ENCODE assay signal across 8 cellular contexts in genomic region chr12:98516184-98516873, GRCh38. TPM values are rescaled to one million over a fixed set of nuclear protein-coding genes. Genes with fewer than 3 reads are reported as not detected.
DNase-seq lines count a peak whose midpoint lies in the region; ATAC-seq and TF ChIP-seq lines count a peak whose summit lies in the region.

No MANE protein-coding gene starts in this region.

- peak overlapping the region; percentile 79 for H3K4me3 ChIP-seq in GM12864 (ENCODE audit: low read depth, low read length)
- H3K4me3 ChIP-seq in upper lobe of right lung = peak overlapping the region; percentile 96

- H3K9me3 Mint-ChIP-seq in activated naive CD8-positive, alpha-beta T cell treated with anti-CD3 and anti-CD28 coated beads, Interleukin-2, amount 10 ng/mL, durations not matched to agents 7 days and 5 days = no peaks in the 10 kb centered on the region

- H3K4me1 ChIP-seq in upper lobe of right lung = peaks cover 26% of the 10 kb centered on the region

- no peaks in the 10 kb centered on the region for H3K27me3 ChIP-seq in upper lobe of right lung

- H3K4me1 Mint-ChIP-seq in activated naive CD8-positive, alpha-beta T cell treated with anti-CD3 and anti-CD28 coated beads, Interleukin-2, amount 10 ng/mL, durations not matched to agents 7 days and 5 days = peaks cover 24% of the 10 kb centered on the region

- H3K9me3 ChIP-seq in upper lobe of right lung = no peaks in the 10 kb centered on the region

- no peaks in the 10 kb centered on the region for H3K27me3 Mint-ChIP-seq in activated naive CD8-positive, alpha-beta T cell treated with anti-CD3 and anti-CD28 coated beads, Interleukin-2, amount 10 ng/mL, durations not matched to agents 7 days and 5 days

- POLR2A ChIA-PET in activated naive CD8-positive, alpha-beta T cell treated with anti-CD3 and anti-CD28 coated beads, Interleukin-2, amount 10 ng/mL, durations not matched to agents 7 days and 5 days (lab: Charles Lee) = interaction anchor here (0.8 to 7.9 kb wide), 15 partner anchors 9 to 130 kb away, joined by 3 to 110 read pairs (median 6); partner anchors contain the start of genes IKBIP and SLC25A3

- peak overlapping the region; percentile 92 for H3K27ac ChIP-seq in upper lobe of right lung

- peak overlapping the region; percentile 97 for H3K27ac Mint-ChIP-seq in activated naive CD8-positive, alpha-beta T cell treated with anti-CD3 and anti-CD28 coated beads, Interleukin-2, amount 10 ng/mL, durations not matched to agents 7 days and 5 days

- peak overlapping the region; percentile 95 for H3K4me3 Mint-ChIP-seq in activated naive CD8-positive, alpha-beta T cell treated with anti-CD3 and anti-CD28 coated beads, Interleukin-2, amount 10 ng/mL, durations not matched to agents 7 days and 5 days

- ATAC-seq in HG02642 (IDR thresholded peaks at IDR 0.05; ENCODE audit: poor library complexity, unreplicated experiment) (peak; percentile 54), upper lobe of right lung (peak; percentile 72)
- ATAC-seq in activated naive CD8-positive, alpha-beta T cell treated with anti-CD3 and anti-CD28 coated beads, Interleukin-2, amount 10 ng/mL, durations not matched to agents 7 days and 5 days (ENCODE audit: low read depth) = peak; percentile 67

- intact Hi-C loops in cardiac septum (cut with DNase I) = loop anchor here (10.0 kb wide), 1 partner anchor 128 kb away; the partner anchor contains the start of genes APAF1 and IKBIP
- intact Hi-C loops in posterior cingulate gyrus (cut with DNase I) = loop anchor here (2.0 to 10.0 kb wide), 2 partner anchors 92 to 128 kb away; partner anchors contain the start of genes APAF1 and IKBIP
- intact Hi-C loops in upper lobe of right lung (cut with DNase I) = loop anchor here (10.0 kb wide), 1 partner anchor 92 kb away; no protein-coding TSS in a partner anchor

- peaks cover 40% of the 10 kb centered on the region for H3K36me3 Mint-ChIP-seq in activated naive CD8-positive, alpha-beta T cell treated with anti-CD3 and anti-CD28 coated beads, Interleukin-2, amount 10 ng/mL, durations not matched to agents 7 days and 5 days

- no peaks in the 10 kb centered on the region for H3K36me3 ChIP-seq in upper lobe of right lung

- DNase-seq in GM12864 (ENCODE audit: low read depth) (peak; percentile 91), NCI-H1105 (lab: John Stamatoyannopoulos, UW) (peak; percentile 94), SKM-1 (lab: John Stamatoyannopoulos, UW; ENCODE audit: unreplicated experiment) (peak; percentile 64), cardiac septum (ENCODE audit: low spot score) (peak; percentile 83), posterior cingulate gyrus (peak in 8 of 10 donors; percentile 58 to 93 (median 74)), upper lobe of right lung (peak; percentile 79)
- peak; percentile 80 for DNase-seq in activated naive CD8-positive, alpha-beta T cell treated with anti-CD3 and anti-CD28 coated beads, Interleukin-2, amount 10 ng/mL, durations not matched to agents 7 days and 5 days

- TF ChIP-seq CTCF in GM12864 (IDR thresholded peaks at IDR 0.05; ENCODE audit: low read depth, low read length, missing control alignments) (peak; percentile 59), upper lobe of right lung (IDR thresholded peaks at IDR 0.05) (peak; percentile 74)

RNA-seq across cellular contexts. Expression of gene TMPO, which starts 0.9 kb away (rescaled TPM):
- 100 to 1,000 TPM; 279 to 291 TPM for total RNA-seq in activated naive CD8-positive, alpha-beta T cell treated with anti-CD3 and anti-CD28 coated beads, Interleukin-2, amount 10 ng/mL, durations not matched to agents 7 days and 5 days
- total RNA-seq in cardiac septum (11.8 TPM), upper lobe of right lung (63.1 TPM)

Comparison
In these comparisons a context has a peak if more than half of its experiments do, and no peak if none do; other contexts are left out.
1. Peak in every context shown above with its lines: DNase-seq, ATAC-seq, H3K4me3 ChIP-seq and H3K27ac ChIP-seq.